Comparison of ENCODE assay signal across 8 cellular contexts in the genomic region with DNA sequence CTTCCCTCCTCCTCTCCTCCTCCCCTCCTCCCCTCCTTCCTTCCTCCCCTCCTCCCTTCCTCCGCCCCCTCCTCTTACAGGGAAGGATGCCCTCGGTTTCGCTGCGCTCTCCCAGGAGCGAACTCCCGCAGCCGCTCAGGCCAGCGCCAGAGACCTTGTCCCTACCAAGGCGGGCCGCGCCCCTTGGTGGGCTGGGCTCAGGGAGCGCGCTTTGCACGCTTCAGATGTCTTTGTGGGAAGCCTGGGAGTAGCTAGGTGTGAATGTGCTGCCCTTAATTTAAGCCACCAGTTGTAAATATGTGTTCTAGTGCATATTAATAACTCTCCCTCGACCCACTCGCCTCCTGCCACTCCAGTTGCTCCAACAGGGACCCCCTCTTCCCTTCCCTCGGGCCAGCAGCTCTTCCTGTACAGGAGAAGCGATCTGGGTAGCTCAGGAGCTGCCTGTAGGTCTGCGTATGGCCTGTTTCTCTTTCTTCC. TPM values are rescaled to one million over a fixed set of nuclear protein-coding genes. Genes with fewer than 3 reads are reported as not detected.
DNase-seq lines count a peak whose midpoint lies in the region; ATAC-seq, FAIRE-seq and TF ChIP-seq lines count a peak whose summit lies in the region.

No MANE protein-coding gene starts in this region.

- no peaks in the 10 kb centered on the region for H3K9me3 ChIP-seq in CD4-positive, CD25-positive, alpha-beta regulatory T cell (ENCODE audit: control insufficient read depth in 2 of 2, low read length in 2 of 2)

- TF ChIP-seq EP300 in Ishikawa (IDR thresholded peaks at IDR 0.05; ENCODE audit: borderline replicate concordance) = no peak

- H3K27ac ChIP-seq in CD4-positive, CD25-positive, alpha-beta regulatory T cell (ENCODE audit: insufficient read depth, low read length, poor library complexity, severe bottlenecking) = no peak overlapping the region

- peak overlapping the region in 1 of 3 donors; percentile 60 for H3K27ac Mint-ChIP-seq in CD4-positive, CD25-positive, alpha-beta regulatory T cell
- H3K27ac Mint-ChIP-seq in activated T-cell treated with anti-CD3 and anti-CD28 coated beads, Interleukin-2, amount 50 U/mL, for 72 hours = no peak overlapping the region

- H3K36me3 Mint-ChIP-seq in CD4-positive, CD25-positive, alpha-beta regulatory T cell = no peaks in the 10 kb centered on the region
- no peaks in the 10 kb centered on the region for H3K36me3 Mint-ChIP-seq in activated T-cell treated with anti-CD3 and anti-CD28 coated beads, Interleukin-2, amount 50 U/mL, for 72 hours (ENCODE audit: insufficient read depth in 2 of 2)

- no peak for FAIRE-seq in GM12892 (lab: Jason Lieb, UNC)
- no peak for FAIRE-seq in RCC 7860 (lab: Jason Lieb, UNC)

- no peak for DNase-seq in CD4-positive, CD25-positive, alpha-beta regulatory T cell
- peak in 1 of 2 donors; percentile 23 for DNase-seq in activated T-cell treated with anti-CD3 and anti-CD28 coated beads, Interleukin-2, amount 50 U/mL, for 72 hours
- DNase-seq in left cardiac atrium (peak; percentile 58), retinal pigment epithelial cell (ENCODE audit: low read depth) (no peak), GM12892 (ENCODE audit: insufficient read length) (no peak), RCC 7860 (ENCODE audit: low spot score) (no peak)

- H3K27me3 Mint-ChIP-seq in CD4-positive, CD25-positive, alpha-beta regulatory T cell = peaks cover 31% of the 10 kb centered on the region
- peaks cover 51% of the 10 kb centered on the region for H3K27me3 Mint-ChIP-seq in activated T-cell treated with anti-CD3 and anti-CD28 coated beads, Interleukin-2, amount 50 U/mL, for 72 hours (ENCODE audit: low read depth)

- intact Hi-C loops in left cardiac atrium (cut with DNase I) = no loop called here

- H3K4me1 Mint-ChIP-seq in CD4-positive, CD25-positive, alpha-beta regulatory T cell = peaks cover 3 to 21% (median 10%) of the 10 kb centered on the region in 4 donors
- H3K4me1 Mint-ChIP-seq in activated T-cell treated with anti-CD3 and anti-CD28 coated beads, Interleukin-2, amount 50 U/mL, for 72 hours (ENCODE audit: low read depth) = peaks cover 42% of the 10 kb centered on the region

- H3K9me3 Mint-ChIP-seq in CD4-positive, CD25-positive, alpha-beta regulatory T cell = peaks cover 0 to 1% (median 0%) of the 10 kb centered on the region in 7 donors
- H3K9me3 Mint-ChIP-seq in activated T-cell treated with anti-CD3 and anti-CD28 coated beads, Interleukin-2, amount 50 U/mL, for 72 hours = no peaks in the 10 kb centered on the region

- peaks cover 18% of the 10 kb centered on the region for H3K4me1 ChIP-seq in CD4-positive, CD25-positive, alpha-beta regulatory T cell (ENCODE audit: control insufficient read depth, insufficient read depth, low read length, poor library complexity, severe bottlenecking)

- no peak for TF ChIP-seq CTCF in retinal pigment epithelial cell (conservative IDR thresholded peaks at IDR 0.05; ENCODE audit: low read depth, low read length)

- H3K36me3 ChIP-seq in CD4-positive, CD25-positive, alpha-beta regulatory T cell (ENCODE audit: control insufficient read depth, insufficient read depth, low read length) = no peaks in the 10 kb centered on the region

- H3K4me3 Mint-ChIP-seq in CD4-positive, CD25-positive, alpha-beta regulatory T cell = peak overlapping the region; percentile 84 to 95 (median 88)
- peak overlapping the region; percentile 89 to 90 for H3K4me3 Mint-ChIP-seq in activated T-cell treated with anti-CD3 and anti-CD28 coated beads, Interleukin-2, amount 50 U/mL, for 72 hours

- peak overlapping the region; percentile 18 for H3K4me3 ChIP-seq in CD4-positive, CD25-positive, alpha-beta regulatory T cell (ENCODE audit: low read depth, low read length)
- peak overlapping the region; percentile 59 for H3K4me3 ChIP-seq in retinal pigment epithelial cell (ENCODE audit: low read length)

- no peak for ATAC-seq in CD4-positive, CD25-positive, alpha-beta regulatory T cell (ENCODE audit: low read depth in 2 of 2)
- no peak for ATAC-seq in activated T-cell treated with anti-CD3 and anti-CD28 coated beads, Interleukin-2, amount 50 U/mL, for 72 hours (replicated peaks in 1 of 2)
- peak; percentile 10 to 64 for ATAC-seq in left cardiac atrium
- ATAC-seq in GM21737 (IDR thresholded peaks at IDR 0.05; ENCODE audit: unreplicated experiment) = no peak

- no peak for TF ChIP-seq RAD21 in Ishikawa (IDR thresholded peaks at IDR 0.05; ENCODE audit: low read depth)

- peaks cover 15% of the 10 kb centered on the region for H3K27me3 ChIP-seq in CD4-positive, CD25-positive, alpha-beta regulatory T cell (ENCODE audit: control insufficient read depth, insufficient read depth, low read length)

- TF ChIP-seq POLR2A in GM12892 (IDR thresholded peaks at IDR 0.05; ENCODE audit: low read depth, low read length) = no peak

TF ChIP-seq in Ishikawa, 13 proteins besides CTCF, POLR2A, EP300 and RAD21:
- TF ChIP-seq CREB1 (IDR thresholded peaks at IDR 0.05; ENCODE audit: low read depth) = no peak
- TF ChIP-seq, protein P1, sequence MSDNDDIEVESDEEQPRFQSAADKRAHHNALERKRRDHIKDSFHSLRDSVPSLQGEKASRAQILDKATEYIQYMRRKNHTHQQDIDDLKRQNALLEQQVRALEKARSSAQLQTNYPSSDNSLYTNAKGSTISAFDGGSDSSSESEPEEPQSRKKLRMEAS (IDR thresholded peaks at IDR 0.05) = 0 out of 2 replicates have a peak, but pooled peaks have one; percentile 44

RNA-seq across cellular contexts. Expression of gene MAP3K9, which starts 13.4 kb away (rescaled TPM):
- total RNA-seq in CD4-positive, CD25-positive, alpha-beta regulatory T cell = 15.7 TPM
- 1 to 10 TPM; 1.1 to 1.7 (median 1.4) TPM for polyA plus RNA-seq in CD4-positive, CD25-positive, alpha-beta regulatory T cell
- 1 to 10 TPM; 6.2 to 7.5 TPM for total RNA-seq in activated T-cell treated with anti-CD3 and anti-CD28 coated beads, Interleukin-2, amount 50 U/mL, for 72 hours
- 1 to 10 TPM; 2.0 to 2.7 TPM for total RNA-seq in left cardiac atrium
- polyA plus RNA-seq in GM12892 (2012; ENCODE audit: missing spikeins) = 2.0 TPM

Comparison
In these comparisons a context has a peak if more than half of its experiments do, and no peak if none do; other contexts are left out.
1. ATAC-seq: peak in left cardiac atrium (2 of 2); none in CD4-positive, CD25-positive, alpha-beta regulatory T cell (0 of 2), activated T-cell treated with anti-CD3 and anti-CD28 coated beads, Interleukin-2, amount 50 U/mL, for 72 hours (0 of 2) and GM21737 (single experiment).